In genomic region chr21:43866233-43866632, GRCh38 we compare ENCODE assay signal across 8 cellular contexts. TPM values are rescaled to one million over a fixed set of nuclear protein-coding genes. Genes with fewer than 3 reads are reported as not detected.
DNase-seq lines count a peak whose midpoint lies in the region; ATAC-seq and TF ChIP-seq lines count a peak whose summit lies in the region.

No MANE protein-coding gene starts in this region.

- WGBS in lower leg skin, 2 donors = 1 to 6% methylated on average over 16 of the region's 16 CpGs

- peaks cover 0 to 5% of the 10 kb centered on the region in 2 experiments; a peak in 1 of 4 replicates for H3K36me3 ChIP-seq in HCT116 (ENCODE audit: control insufficient read depth in 1 of 2, insufficient read depth in 2 of 2, low read length in 2 of 2)

- H3K27me3 ChIP-seq in HCT116 (ENCODE audit: insufficient read depth, low read length) = no peaks in the 10 kb centered on the region

- CTCF ChIA-PET in HCT116 (lab: Charles Lee) = no interaction called here

- DNase-seq in AG09319 (ENCODE audit: extremely low read depth, low read depth) (peak; percentile 38), HCT116 (ENCODE audit: low read depth, low spot score) (no peak), T-helper 9 cell (peak; percentile 27), coronary artery (ENCODE audit: low spot score) (no peak), lower leg skin (ENCODE audit: low spot score in 2 of 2) (no peak)
- peak; percentile 18 to 28 (median 19) for DNase-seq in stimulated activated CD4-positive, alpha-beta T cell treated with anti-CD3 and anti-CD28 coated beads, TNF-alpha, amount 100 ng/mL, for 4 hours (ENCODE audit: low read depth in 3 of 3)

- no peaks in the 10 kb centered on the region for H3K9me3 ChIP-seq in HCT116 (ENCODE audit: control insufficient read depth in 1 of 2, insufficient read depth in 1 of 2, low read depth in 1 of 2, low read length in 2 of 2)

- RAD21 ChIA-PET in HCT116 (lab: Charles Lee; ENCODE audit: low non-redundant PET in 1 of 2, low total read pairs in 2 of 2, uncharacterized antibody in 2 of 2, unreplicated experiment in 2 of 2) = no interaction called here

- TF ChIP-seq CTCF in AG09319 (IDR thresholded peaks at IDR 0.05; ENCODE audit: low read depth, low read length) = no peak
- TF ChIP-seq CTCF in HCT116 (IDR thresholded peaks at IDR 0.05 in 2 of 3, conservative IDR thresholded peaks at IDR 0.05 in 1 of 3; ENCODE audit: borderline replicate concordance in 1 of 3, insufficient read depth in 1 of 3, low read depth in 2 of 3, low read length in 2 of 3) = no peak
- TF ChIP-seq CTCF in coronary artery (IDR thresholded peaks at IDR 0.05) = no peak
- no peak for TF ChIP-seq CTCF in lower leg skin (IDR thresholded peaks at IDR 0.05)

- H3K79me2 ChIP-seq in HCT116 (ENCODE audit: insufficient read depth, low read length) = peaks cover 45% of the 10 kb centered on the region

- H3K4me1 ChIP-seq in HCT116 (ENCODE audit: control insufficient read depth in 1 of 2, insufficient read depth in 2 of 2, low read length in 2 of 2) = peaks cover 7 to 49% of the 10 kb centered on the region in 2 experiments

- H3K27ac ChIP-seq in HCT116 (ENCODE audit: low read depth, low read length) = 0 out of 2 replicates have a peak overlapping the region, but pooled peaks have one; percentile 78
- peak overlapping the region in 1 of 2 donors; percentile 54 for H3K27ac ChIP-seq in coronary artery

- peak overlapping the region; percentile 72 for H3K9ac ChIP-seq in HCT116 (ENCODE audit: low read length)

- no peak overlapping the region for H2AFZ ChIP-seq in HCT116 (ENCODE audit: low read depth, low read length, poor library complexity, severe bottlenecking)

- TF ChIP-seq POLR2A in HCT116 (IDR thresholded peaks at IDR 0.05; ENCODE audit: borderline replicate concordance, extremely low read depth, insufficient read depth, insufficient read length) = no peak
- TF ChIP-seq POLR2A in lower leg skin (IDR thresholded peaks at IDR 0.05) = no peak

- no TSS peak for BruUV-seq in HCT116 (replicated peaks; lab: Mats Ljungman, UMichigan)

- ATAC-seq in HCT116 (no peak), GM18868 (IDR thresholded peaks at IDR 0.05; ENCODE audit: unreplicated experiment) (no peak), HG03460 (IDR thresholded peaks at IDR 0.05; ENCODE audit: unreplicated experiment) (no peak)

- POLR2A ChIA-PET in HCT116 (lab: Charles Lee) = no interaction called here

- H3K4me2 ChIP-seq in HCT116 (ENCODE audit: low read length) = peak overlapping the region; percentile 86

- intact Hi-C loops in HCT116 (cut with micrococcal nuclease) = no loop called here
- intact Hi-C loops in lower leg skin (cut with DNase I; ENCODE audit: low total_unique reads) = no loop called here

- H3K9me2 ChIP-seq in HCT116 (ENCODE audit: insufficient read depth) = no peaks in the 10 kb centered on the region

- no peaks in the 10 kb centered on the region for H4K20me1 ChIP-seq in HCT116 (ENCODE audit: insufficient read depth)

- no peak for TF ChIP-seq RAD21 in HCT116 (IDR thresholded peaks at IDR 0.05; ENCODE audit: low read depth)

- H3K4me3 ChIP-seq in HCT116 (replicated peaks in 1 of 2; ENCODE audit: low read depth in 1 of 2, low read length in 2 of 2) = peak overlapping the region; percentile 54 to 70
- H3K4me3 ChIP-seq in coronary artery = peak overlapping the region; percentile 74
- peak overlapping the region; percentile 73 for H3K4me3 ChIP-seq in lower leg skin (ENCODE audit: low read depth, poor library complexity, severe bottlenecking)

TF ChIP-seq in HCT116, 20 proteins besides CTCF, POLR2A, EP300 and RAD21:
- TF ChIP-seq REST (IDR thresholded peaks at IDR 0.05; ENCODE audit: low read depth) = no peak
- TF ChIP-seq FOSL1 (IDR thresholded peaks at IDR 0.05; ENCODE audit: low read depth) = no peak
- no peak for TF ChIP-seq SIN3A (IDR thresholded peaks at IDR 0.05; ENCODE audit: low read depth)
- TF ChIP-seq POLR2AphosphoS5 (IDR thresholded peaks at IDR 0.05; ENCODE audit: low read depth, low read length) = no peak
- no peak for TF ChIP-seq EGR1 (IDR thresholded peaks at IDR 0.05; ENCODE audit: low read depth)
- TF ChIP-seq ZNF274 (IDR thresholded peaks at IDR 0.05; ENCODE audit: low read depth, low read length) = no peak
- TF ChIP-seq ZFX (IDR thresholded peaks at IDR 0.05) = no peak
- no peak for TF ChIP-seq ATF3 (IDR thresholded peaks at IDR 0.05)
- no peak for TF ChIP-seq TCF7L2 (IDR thresholded peaks at IDR 0.05; ENCODE audit: borderline replicate concordance, extremely low read depth, insufficient read depth, insufficient read length)
- no peak for TF ChIP-seq YY1 (IDR thresholded peaks at IDR 0.05; ENCODE audit: extremely low read depth, insufficient replicate concordance, low read depth, low read length)
- no peak for TF ChIP-seq ZBTB33 (IDR thresholded peaks at IDR 0.05; ENCODE audit: extremely low read depth, insufficient replicate concordance, low read length)
- TF ChIP-seq EZH2phosphoT487 (IDR thresholded peaks at IDR 0.05; ENCODE audit: borderline replicate concordance) = no peak
- no peak for TF ChIP-seq SP1 (IDR thresholded peaks at IDR 0.05; ENCODE audit: low read depth)
- TF ChIP-seq ELF1 (IDR thresholded peaks at IDR 0.05; ENCODE audit: borderline replicate concordance, low read depth) = no peak
- no peak for TF ChIP-seq CEBPB (IDR thresholded peaks at IDR 0.05; ENCODE audit: low read depth)
- TF ChIP-seq JUND (IDR thresholded peaks at IDR 0.05) = no peak

RNA-seq across cellular contexts. Expression of gene AGPAT3, which starts 1.2 kb away (rescaled TPM):
- total RNA-seq in HCT116 (2021; ENCODE audit: unreplicated experiment) = 54.1 TPM
- 32.3 and 38.2 TPM in 2 replicates for polyA plus RNA-seq in HCT116 (2012)
- total RNA-seq in lower leg skin = 10 to 100 TPM; 32.1 to 58.8 (median 48.7) TPM

Comparison
In these comparisons a context has a peak if more than half of its experiments do, and no peak if none do; other contexts are left out.
1. DNase-seq: peak in AG09319 (single experiment), T-helper 9 cell (single experiment) and stimulated activated CD4-positive, alpha-beta T cell treated with anti-CD3 and anti-CD28 coated beads, TNF-alpha, amount 100 ng/mL, for 4 hours (3 of 3); none in HCT116 (single experiment), coronary artery (single experiment) and lower leg skin (0 of 2).
2. Peak in every context shown above with its lines, with median percentiles within 50 percentile points of each other: H3K4me3 ChIP-seq.